In genomic region chr6:125717120-125717731, GRCh38 we compare ENCODE assay signal across 12 cellular contexts. TPM values are rescaled to one million over a fixed set of nuclear protein-coding genes. Genes with fewer than 3 reads are reported as not detected.
DNase-seq lines count a peak whose midpoint lies in the region; ATAC-seq, FAIRE-seq and TF ChIP-seq lines count a peak whose summit lies in the region.
"Had no signal": no experiment of that assay in that cellular context is flagged by ENCODE, and none has a peak within 500 bp of the region (broad histone marks: within the 10 kb centered on the region; RNA-seq: fewer than 3 reads in every experiment).

No MANE protein-coding gene starts in this region.

- no peak for TF ChIP-seq CTCF in choroid plexus epithelial cell (conservative IDR thresholded peaks at IDR 0.05; ENCODE audit: low read depth, low read length)
- no peak for TF ChIP-seq CTCF in sigmoid colon (IDR thresholded peaks at IDR 0.05)

- intact Hi-C loops in sigmoid colon (cut with DNase I), result no loop called here

- H3K4me3 ChIP-seq in choroid plexus epithelial cell (ENCODE audit: low read depth, low read length), result no peak overlapping the region
- H3K4me3 ChIP-seq in sigmoid colon, result no peak overlapping the region

- no peak for TF ChIP-seq EP300 in sigmoid colon (IDR thresholded peaks at IDR 0.05)

- no peaks in the 10 kb centered on the region for H3K4me1 ChIP-seq in sigmoid colon

- no peaks in the 10 kb centered on the region for H3K27me3 ChIP-seq in sigmoid colon

- 36 to 57% methylated on average over 2 of the region's 2 CpGs for WGBS in sigmoid colon, 2 donors

- FAIRE-seq in GM18507 (lab: Jason Lieb, UNC), result peak; percentile 87
- FAIRE-seq: H1, TTC549 had no signal

- no peaks in the 10 kb centered on the region for H3K9me3 ChIP-seq in sigmoid colon

- H3K27ac ChIP-seq in sigmoid colon, result no peak overlapping the region

- H3K36me3 ChIP-seq in sigmoid colon, result no peaks in the 10 kb centered on the region

- no peak for TF ChIP-seq POLR2A in sigmoid colon (IDR thresholded peaks at IDR 0.05)

- no peak for DNase-seq in GM18507 (ENCODE audit: extremely low spot score, insufficient read length, low read depth)
- DNase-seq in choroid plexus epithelial cell (ENCODE audit: low read depth), result peak; percentile 20
- no peak for DNase-seq in sigmoid colon
- no peak for DNase-seq in activated CD4-positive, alpha-beta T cell treated with anti-CD3 and anti-CD28 coated beads, Interleukin-2, amount 50 U/mL, for 1 hour
- no peak for DNase-seq in T-helper 9 cell
- no peak for DNase-seq in stimulated activated naive CD4-positive, alpha-beta T cell treated with Interleukin-2 at 50 U/mL for 16 hours (lab: John Stamatoyannopoulos, UW)
- DNase-seq: MM.1S; stimulated activated CD4-positive, alpha-beta T cell treated with anti-CD3 and anti-CD28 coated beads, Interleukin-2, amount 100 ng/mL, for 48 hours had no signal

- ATAC-seq in GM21447 (IDR thresholded peaks at IDR 0.05; ENCODE audit: unreplicated experiment) (peak; percentile 87), HG03097 (IDR thresholded peaks at IDR 0.05; ENCODE audit: low FRiP score, unreplicated experiment) (peak; percentile 61)

RNA-seq across cellular contexts. Expression of gene HEY2, which starts 32.2 kb away (rescaled TPM):
- total RNA-seq in sigmoid colon, result 1 to 10 TPM; 1.3 to 3.9 (median 2.1) TPM
- polyA plus RNA-seq in sigmoid colon, result 1 to 10 TPM in 1 of 3 donors, not detected in 2; 1.2 TPM
